1 cellular context compared by ENCODE assay signal in the genomic region with DNA sequence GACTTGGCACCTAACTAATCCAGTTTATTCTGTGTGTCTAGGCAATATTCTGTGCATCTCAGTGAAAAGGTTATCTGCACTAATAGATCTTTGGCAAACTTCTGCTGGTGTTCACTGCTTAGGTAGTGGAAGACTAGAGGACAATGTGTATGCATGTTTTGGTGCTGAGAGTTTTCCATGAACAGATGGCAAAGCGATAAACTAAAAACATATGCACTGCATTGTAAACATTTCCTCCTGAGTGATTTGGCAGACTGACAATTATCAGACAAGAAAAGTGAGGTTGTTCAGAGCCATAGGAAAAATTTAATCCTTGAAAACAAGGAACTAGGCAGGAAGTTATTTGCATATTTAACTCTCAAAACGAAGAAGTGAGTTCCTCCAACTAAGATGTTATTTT.
TF ChIP-seq lines count a peak whose summit lies in the region.

No MANE protein-coding gene starts in this region.

TF ChIP-seq in GM23338, 12 proteins besides CTCF, POLR2A, EP300 and RAD21 (continued from another document):
- TF ChIP-seq ETS1 (IDR thresholded peaks at IDR 0.05) (no peak), EZH2 (IDR thresholded peaks at IDR 0.05; ENCODE audit: low read depth, unreplicated experiment) (no peak), ZNF114 (CRISPR knock-in tag; IDR thresholded peaks at IDR 0.05) (no peak), CREB1 (CRISPR knock-in tag; IDR thresholded peaks at IDR 0.05; ENCODE audit: low read depth) (no peak), ZNF331 (CRISPR knock-in tag; IDR thresholded peaks at IDR 0.05; ENCODE audit: low read depth) (no peak), STAT1 (IDR thresholded peaks at IDR 0.05; ENCODE audit: unreplicated experiment) (no peak), EZH2phosphoT487 (IDR thresholded peaks at IDR 0.05; ENCODE audit: unreplicated experiment) (no peak)
- TF ChIP-seq, protein P1, sequence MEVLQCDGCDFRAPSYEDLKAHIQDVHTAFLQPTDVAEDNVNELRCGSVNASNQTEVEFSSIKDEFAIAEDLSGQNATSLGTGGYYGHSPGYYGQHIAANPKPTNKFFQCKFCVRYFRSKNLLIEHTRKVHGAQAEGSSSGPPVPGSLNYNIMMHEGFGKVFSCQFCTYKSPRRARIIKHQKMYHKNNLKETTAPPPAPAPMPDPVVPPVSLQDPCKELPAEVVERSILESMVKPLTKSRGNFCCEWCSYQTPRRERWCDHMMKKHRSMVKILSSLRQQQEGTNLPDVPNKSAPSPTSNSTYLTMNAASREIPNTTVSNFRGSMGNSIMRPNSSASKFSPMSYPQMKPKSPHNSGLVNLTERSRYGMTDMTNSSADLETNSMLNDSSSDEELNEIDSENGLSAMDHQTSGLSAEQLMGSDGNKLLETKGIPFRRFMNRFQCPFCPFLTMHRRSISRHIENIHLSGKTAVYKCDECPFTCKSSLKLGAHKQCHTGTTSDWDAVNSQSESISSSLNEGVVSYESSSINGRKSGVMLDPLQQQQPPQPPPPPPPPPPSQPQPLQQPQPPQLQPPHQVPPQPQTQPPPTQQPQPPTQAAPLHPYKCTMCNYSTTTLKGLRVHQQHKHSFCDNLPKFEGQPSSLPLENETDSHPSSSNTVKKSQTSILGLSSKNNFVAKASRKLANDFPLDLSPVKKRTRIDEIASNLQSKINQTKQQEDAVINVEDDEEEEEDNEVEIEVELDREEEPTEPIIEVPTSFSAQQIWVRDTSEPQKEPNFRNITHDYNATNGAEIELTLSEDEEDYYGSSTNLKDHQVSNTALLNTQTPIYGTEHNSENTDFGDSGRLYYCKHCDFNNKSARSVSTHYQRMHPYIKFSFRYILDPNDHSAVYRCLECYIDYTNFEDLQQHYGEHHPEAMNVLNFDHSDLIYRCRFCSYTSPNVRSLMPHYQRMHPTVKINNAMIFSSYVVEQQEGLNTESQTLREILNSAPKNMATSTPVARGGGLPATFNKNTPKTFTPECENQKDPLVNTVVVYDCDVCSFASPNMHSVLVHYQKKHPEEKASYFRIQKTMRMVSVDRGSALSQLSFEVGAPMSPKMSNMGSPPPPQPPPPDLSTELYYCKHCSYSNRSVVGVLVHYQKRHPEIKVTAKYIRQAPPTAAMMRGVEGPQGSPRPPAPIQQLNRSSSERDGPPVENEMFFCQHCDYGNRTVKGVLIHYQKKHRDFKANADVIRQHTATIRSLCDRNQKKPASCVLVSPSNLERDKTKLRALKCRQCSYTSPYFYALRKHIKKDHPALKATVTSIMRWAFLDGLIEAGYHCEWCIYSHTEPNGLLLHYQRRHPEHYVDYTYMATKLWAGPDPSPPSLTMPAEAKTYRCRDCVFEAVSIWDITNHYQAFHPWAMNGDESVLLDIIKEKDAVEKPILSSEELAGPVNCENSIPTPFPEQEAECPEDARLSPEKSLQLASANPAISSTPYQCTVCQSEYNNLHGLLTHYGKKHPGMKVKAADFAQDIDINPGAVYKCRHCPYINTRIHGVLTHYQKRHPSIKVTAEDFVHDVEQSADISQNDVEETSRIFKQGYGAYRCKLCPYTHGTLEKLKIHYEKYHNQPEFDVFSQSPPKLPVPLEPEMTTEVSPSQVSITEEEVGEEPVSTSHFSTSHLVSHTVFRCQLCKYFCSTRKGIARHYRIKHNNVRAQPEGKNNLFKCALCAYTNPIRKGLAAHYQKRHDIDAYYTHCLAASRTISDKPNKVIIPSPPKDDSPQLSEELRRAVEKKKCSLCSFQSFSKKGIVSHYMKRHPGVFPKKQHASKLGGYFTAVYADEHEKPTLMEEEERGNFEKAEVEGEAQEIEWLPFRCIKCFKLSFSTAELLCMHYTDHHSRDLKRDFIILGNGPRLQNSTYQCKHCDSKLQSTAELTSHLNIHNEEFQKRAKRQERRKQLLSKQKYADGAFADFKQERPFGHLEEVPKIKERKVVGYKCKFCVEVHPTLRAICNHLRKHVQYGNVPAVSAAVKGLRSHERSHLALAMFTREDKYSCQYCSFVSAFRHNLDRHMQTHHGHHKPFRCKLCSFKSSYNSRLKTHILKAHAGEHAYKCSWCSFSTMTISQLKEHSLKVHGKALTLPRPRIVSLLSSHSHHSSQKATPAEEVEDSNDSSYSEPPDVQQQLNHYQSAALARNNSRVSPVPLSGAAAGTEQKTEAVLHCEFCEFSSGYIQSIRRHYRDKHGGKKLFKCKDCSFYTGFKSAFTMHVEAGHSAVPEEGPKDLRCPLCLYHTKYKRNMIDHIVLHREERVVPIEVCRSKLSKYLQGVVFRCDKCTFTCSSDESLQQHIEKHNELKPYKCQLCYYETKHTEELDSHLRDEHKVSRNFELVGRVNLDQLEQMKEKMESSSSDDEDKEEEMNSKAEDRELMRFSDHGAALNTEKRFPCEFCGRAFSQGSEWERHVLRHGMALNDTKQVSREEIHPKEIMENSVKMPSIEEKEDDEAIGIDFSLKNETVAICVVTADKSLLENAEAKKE (CRISPR knock-in tag; IDR thresholded peaks at IDR 0.05): no peak
- TF ChIP-seq, protein P2, sequence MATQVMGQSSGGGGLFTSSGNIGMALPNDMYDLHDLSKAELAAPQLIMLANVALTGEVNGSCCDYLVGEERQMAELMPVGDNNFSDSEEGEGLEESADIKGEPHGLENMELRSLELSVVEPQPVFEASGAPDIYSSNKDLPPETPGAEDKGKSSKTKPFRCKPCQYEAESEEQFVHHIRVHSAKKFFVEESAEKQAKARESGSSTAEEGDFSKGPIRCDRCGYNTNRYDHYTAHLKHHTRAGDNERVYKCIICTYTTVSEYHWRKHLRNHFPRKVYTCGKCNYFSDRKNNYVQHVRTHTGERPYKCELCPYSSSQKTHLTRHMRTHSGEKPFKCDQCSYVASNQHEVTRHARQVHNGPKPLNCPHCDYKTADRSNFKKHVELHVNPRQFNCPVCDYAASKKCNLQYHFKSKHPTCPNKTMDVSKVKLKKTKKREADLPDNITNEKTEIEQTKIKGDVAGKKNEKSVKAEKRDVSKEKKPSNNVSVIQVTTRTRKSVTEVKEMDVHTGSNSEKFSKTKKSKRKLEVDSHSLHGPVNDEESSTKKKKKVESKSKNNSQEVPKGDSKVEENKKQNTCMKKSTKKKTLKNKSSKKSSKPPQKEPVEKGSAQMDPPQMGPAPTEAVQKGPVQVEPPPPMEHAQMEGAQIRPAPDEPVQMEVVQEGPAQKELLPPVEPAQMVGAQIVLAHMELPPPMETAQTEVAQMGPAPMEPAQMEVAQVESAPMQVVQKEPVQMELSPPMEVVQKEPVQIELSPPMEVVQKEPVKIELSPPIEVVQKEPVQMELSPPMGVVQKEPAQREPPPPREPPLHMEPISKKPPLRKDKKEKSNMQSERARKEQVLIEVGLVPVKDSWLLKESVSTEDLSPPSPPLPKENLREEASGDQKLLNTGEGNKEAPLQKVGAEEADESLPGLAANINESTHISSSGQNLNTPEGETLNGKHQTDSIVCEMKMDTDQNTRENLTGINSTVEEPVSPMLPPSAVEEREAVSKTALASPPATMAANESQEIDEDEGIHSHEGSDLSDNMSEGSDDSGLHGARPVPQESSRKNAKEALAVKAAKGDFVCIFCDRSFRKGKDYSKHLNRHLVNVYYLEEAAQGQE (IDR thresholded peaks at IDR 0.05; ENCODE audit: unreplicated experiment): no peak
